Comparison of ENCODE assay signal across 13 cellular contexts in genomic region chr1:48823161-48823560, GRCh38. TPM values are rescaled to one million over a fixed set of nuclear protein-coding genes. Genes with fewer than 3 reads are reported as not detected.
A peak's percentile ranks its signal among the peaks of the same experiment; 100 is the strongest.
DNase-seq lines count a peak whose midpoint lies in the region; ATAC-seq lines count a peak whose summit lies in the region.
"Had no signal": no experiment of that assay in that cellular context is flagged by ENCODE, and none has a peak within 500 bp of the region (broad histone marks: within the 10 kb centered on the region; RNA-seq: fewer than 3 reads in every experiment).

No MANE protein-coding gene starts in this region.

- DNase-seq in DMS 273 (lab: John Stamatoyannopoulos, UW; ENCODE audit: unreplicated experiment) (peak; percentile 15), DMS 273 treated with DMSO at 0.1 percent for 48 hours (lab: John Stamatoyannopoulos, UW) (no peak), astrocyte of the hippocampus (ENCODE audit: low read depth, low spot score) (peak; percentile 23), mucosa of gallbladder (ENCODE audit: low spot score) (peak; percentile 84)
- DNase-seq in activated CD4-positive, alpha-beta T cell treated with anti-CD3 and anti-CD28 coated beads, Interleukin-2, amount 50 U/mL, for 48 hours = no peak
- no peak for DNase-seq in stimulated activated CD4-positive, alpha-beta T cell treated with anti-CD3 and anti-CD28 coated beads, Interleukin-4, amount 100 ng/mL, for 24 hours
- DNase-seq: activated naive CD4-positive, alpha-beta T cell treated with anti-CD3 and anti-CD28 coated beads, Interleukin-2, amount 10 ng/mL, durations not matched to agents 7 days and 5 days; foreskin keratinocyte; NK-92 treated with Interleukin-12 subunit alpha and Interleukin-12 subunit beta, amount 100 ng/mL, for 24 hours had no signal

- ATAC-seq in HG03354 (IDR thresholded peaks at IDR 0.05; ENCODE audit: poor library complexity, severe bottlenecking, unreplicated experiment) = peak; percentile 52
- no peak for ATAC-seq in GM21367 (IDR thresholded peaks at IDR 0.05; ENCODE audit: unreplicated experiment)
- ATAC-seq: foreskin keratinocyte; natural killer cell treated with Interleukin-12 subunit alpha and Interleukin-12 subunit beta and Interleukin-15 and Interleukin-18, amount 100 ng/mL, for 72 hours had no signal

RNA-seq across cellular contexts. Expression of gene BEND5, which starts 46.5 kb away (rescaled TPM):
- total RNA-seq in mucosa of gallbladder = 17.5 TPM
- total RNA-seq: bronchial epithelial cell, foreskin keratinocyte had no signal

Comparison
In these comparisons a context has a peak if more than half of its experiments do, and no peak if none do; other contexts are left out.
1. DNase-seq: peak in DMS 273 (single experiment), astrocyte of the hippocampus (single experiment) and mucosa of gallbladder (single experiment); none in DMS 273 treated with DMSO at 0.1 percent for 48 hours (single experiment), activated CD4-positive, alpha-beta T cell treated with anti-CD3 and anti-CD28 coated beads, Interleukin-2, amount 50 U/mL, for 48 hours (0 of 2) and stimulated activated CD4-positive, alpha-beta T cell treated with anti-CD3 and anti-CD28 coated beads, Interleukin-4, amount 100 ng/mL, for 24 hours (single experiment).